Comparison of ENCODE assay signal across 20 cellular contexts in genomic region chr17:16465861-16466338, GRCh38. TPM values are rescaled to one million over a fixed set of nuclear protein-coding genes. Genes with fewer than 3 reads are reported as not detected.
DNase-seq lines count a peak whose midpoint lies in the region; ATAC-seq, FAIRE-seq and TF ChIP-seq lines count a peak whose summit lies in the region.
"Had no signal": no experiment of that assay in that cellular context is flagged by ENCODE, and none has a peak within 500 bp of the region (broad histone marks: within the 10 kb centered on the region; RNA-seq: fewer than 3 reads in every experiment).

No MANE protein-coding gene starts in this region.

- POLR2A ChIA-PET in HepG2 (lab: Yijun Ruan, JAX), result interaction anchor here (1.7 kb wide), 1 partner anchor 27 kb away, joined by 6 read pairs; no protein-coding TSS in a partner anchor

- H3K79me2 ChIP-seq in HepG2 (ENCODE audit: insufficient read depth, low read length) (no peaks in the 10 kb centered on the region), mammary epithelial cell (ENCODE audit: insufficient read depth, low read length) (no peaks in the 10 kb centered on the region)

- ATAC-seq in HepG2 (peak; percentile 7; the same call in 1 of the 3 replicates), right lobe of liver (no peak), esophagus mucosa (peak; percentile 38), mucosa of descending colon (peak; percentile 83)

- intact Hi-C loops in HepG2 (cut with micrococcal nuclease; ENCODE audit: unreplicated experiment) (loop anchor here (5.0 kb wide), 1 partner anchor 56 kb away; no protein-coding TSS in a partner anchor), right lobe of liver (cut with DNase I) (no loop called here), mucosa of descending colon (cut with DNase I, micrococcal nuclease) (no loop called here), mammary epithelial cell (cut with micrococcal nuclease) (no loop called here)

- H3K9ac ChIP-seq in HepG2 (ENCODE audit: insufficient read depth, low read depth, low read length) (no peak overlapping the region), mammary epithelial cell (ENCODE audit: insufficient read depth, low read length) (no peak overlapping the region)
- H3K9ac ChIP-seq: GM23248 had no signal

- no peak overlapping the region for H2AFZ ChIP-seq in HepG2 (ENCODE audit: low read length)
- H2AFZ ChIP-seq in mammary epithelial cell (ENCODE audit: low read depth, low read length), result no peak overlapping the region
- H2AFZ ChIP-seq: GM23248 had no signal

- TF ChIP-seq EP300 in HepG2 (IDR thresholded peaks at IDR 0.05; ENCODE audit: low read depth in 2 of 2, low read length in 2 of 2), result no peak
- no peak for TF ChIP-seq EP300 in HepG2 (CRISPR knock-in tag; IDR thresholded peaks at IDR 0.05; ENCODE audit: borderline replicate concordance)

- CTCF ChIA-PET in HepG2 (lab: Yijun Ruan, JAX; ENCODE audit: low intra/inter-chr PET ratio, low total read pairs) (no interaction called here), mammary epithelial cell (lab: Charles Lee; ENCODE audit: low non-redundant PET) (interaction anchor here (0.5 kb wide), 1 partner anchor 30 kb away, joined by 3 read pairs; no protein-coding TSS in a partner anchor)

- no peak for DNase-seq in HepG2 (ENCODE audit: low spot score)
- no peak for DNase-seq in right lobe of liver
- peak; percentile 90 to 95 (median 93) for DNase-seq in mucosa of descending colon
- no peak for DNase-seq in stimulated activated CD4-positive, alpha-beta T cell treated with anti-CD3 and anti-CD28 coated beads, Interleukin-4, amount 100 ng/mL, for 4 hours
- no peak for DNase-seq in activated gamma-delta T cell (lab: John Stamatoyannopoulos, UW)
- DNase-seq in stimulated activated CD4-positive, alpha-beta T cell treated with anti-CD3 and anti-CD28 coated beads, Interleukin-4, amount 100 ng/mL, for 1 hour, result no peak
- DNase-seq in mammary epithelial cell, result no peak
- DNase-seq: activated CD4-positive, alpha-beta T cell treated with anti-CD3 and anti-CD28 coated beads, Interleukin-2, amount 50 U/mL, for 48 hours; activated T-cell treated with anti-CD3 and anti-CD28 coated beads, Interleukin-2, amount 50 U/mL, for 24 hours; GM23248; hippocampal formation; KBM-7; NCI-H1048; NCI-H774; stimulated activated naive CD4-positive, alpha-beta T cell; T-helper 1 cell had no signal

- H3K27me3 ChIP-seq in HepG2 (ENCODE audit: control insufficient read depth in 1 of 2, insufficient read depth in 2 of 2, low read length in 2 of 2) (peaks cover 4 to 16% of the 10 kb centered on the region in 2 experiments; a peak in 3 of 5 replicates), right lobe of liver (no peaks in the 10 kb centered on the region), mammary epithelial cell (ENCODE audit: insufficient read depth, low read length) (no peaks in the 10 kb centered on the region)

- H3K4me2 ChIP-seq in HepG2 (ENCODE audit: low read depth, low read length) (no peak overlapping the region), mammary epithelial cell (ENCODE audit: insufficient read depth, low read depth, low read length) (no peak overlapping the region)

- no peak for TF ChIP-seq POLR2A in HepG2 (IDR thresholded peaks at IDR 0.05; ENCODE audit: insufficient read depth in 1 of 2, low read depth in 2 of 2, low read length in 2 of 2)
- TF ChIP-seq POLR2A in right lobe of liver (IDR thresholded peaks at IDR 0.05), result no peak

- BruUV-seq in HepG2 (replicated peaks; lab: Mats Ljungman, UMichigan), result no TSS peak
- BruUV-seq in mammary epithelial cell (replicated peaks; lab: Mats Ljungman, UMichigan), result no TSS peak

- H3K4me3 ChIP-seq in HepG2 (replicated peaks in 1 of 3; ENCODE audit: insufficient read depth in 1 of 3, low read depth in 2 of 3, low read length in 3 of 3) (no peak overlapping the region), right lobe of liver (no peak overlapping the region), mucosa of descending colon (no peak overlapping the region), mammary epithelial cell (replicated peaks in 1 of 3; ENCODE audit: insufficient read depth in 1 of 3, low read depth in 2 of 3, low read length in 3 of 3) (no peak overlapping the region)
- H3K4me3 ChIP-seq: GM23248 had no signal

- TF ChIP-seq CTCF in HepG2 (CRISPR knock-in tag; IDR thresholded peaks at IDR 0.05), result no peak
- TF ChIP-seq CTCF in right lobe of liver (IDR thresholded peaks at IDR 0.05), result no peak
- no peak for TF ChIP-seq CTCF in mucosa of descending colon (IDR thresholded peaks at IDR 0.05)
- TF ChIP-seq CTCF in mammary epithelial cell (conservative IDR thresholded peaks at IDR 0.05 in 1 of 2, IDR thresholded peaks at IDR 0.05 in 1 of 2; ENCODE audit: extremely low read depth in 1 of 2, insufficient read depth in 1 of 2, low read depth in 1 of 2, low read length in 2 of 2), result no peak

- TF ChIP-seq RAD21 in HepG2 (CRISPR knock-in tag; IDR thresholded peaks at IDR 0.05), result no peak

- H4K20me1 ChIP-seq in HepG2 (ENCODE audit: insufficient read depth, low read length) (peaks cover 2% of the 10 kb centered on the region; the same call in 1 of the 2 replicates), mammary epithelial cell (ENCODE audit: insufficient read depth, low read length) (no peaks in the 10 kb centered on the region)

- 34% methylated on average over 4 of the region's 4 CpGs for WGBS in HepG2 (ENCODE audit: low lambda C conversion rate)
- WGBS in right lobe of liver (ENCODE audit: insufficient coverage, low coverage, low lambda C conversion rate, missing lambda C conversion rate), result no CpG with 5 or more reads among the region's 4 CpGs
- WGBS in mammary epithelial cell (ENCODE audit: low coverage, missing lambda C conversion rate), result 91% methylated on average over 4 of the region's 4 CpGs

- H3K27ac ChIP-seq in HepG2 (ENCODE audit: extremely low read length, insufficient read depth, low read length) (no peak overlapping the region), right lobe of liver (no peak overlapping the region), mammary epithelial cell (ENCODE audit: insufficient read depth, low read depth, low read length) (no peak overlapping the region)
- H3K27ac ChIP-seq: C4-2B, GM23248, HL-60 had no signal

- in situ Hi-C loops in HepG2 (cut with HindIII; ENCODE audit: extremely low pct_ligation_motif_present, low pct_unique_long_range_greater_than_20kb) (no loop called here), mammary epithelial cell (cut with MboI; ENCODE audit: low sequenced_read_pairs in 2 of 2) (no loop called here)

- FAIRE-seq in HepG2 (lab: Jason Lieb, UNC), result no peak

- H3K36me3 ChIP-seq in HepG2 (replicated peaks in 1 of 2; ENCODE audit: control insufficient read depth in 1 of 2, insufficient read depth in 2 of 2, low read length in 2 of 2) (no peaks in the 10 kb centered on the region), right lobe of liver (no peaks in the 10 kb centered on the region), mucosa of descending colon (ENCODE audit: low read depth) (no peaks in the 10 kb centered on the region), mammary epithelial cell (ENCODE audit: insufficient read depth, low read length) (no peaks in the 10 kb centered on the region)

- dilution Hi-C loops in mammary epithelial cell (cut with HindIII; ENCODE audit: low sequenced_read_pairs), result no loop called here

- peaks cover 86% of the 10 kb centered on the region for H3K4me1 ChIP-seq in HepG2 (ENCODE audit: insufficient read depth, low read length)
- H3K4me1 ChIP-seq in right lobe of liver, result peaks cover 0 to 10% (median 0%) of the 10 kb centered on the region in 4 donors
- H3K4me1 ChIP-seq in mucosa of descending colon (ENCODE audit: low read depth), result peaks cover 41% of the 10 kb centered on the region
- peaks cover 10% of the 10 kb centered on the region for H3K4me1 ChIP-seq in mammary epithelial cell (ENCODE audit: insufficient read depth, low read length)

- no peaks in the 10 kb centered on the region for H3K9me3 ChIP-seq in HepG2 (ENCODE audit: low read length)
- H3K9me3 ChIP-seq in right lobe of liver, result no peaks in the 10 kb centered on the region
- no peaks in the 10 kb centered on the region for H3K9me3 ChIP-seq in mucosa of descending colon
- no peaks in the 10 kb centered on the region for H3K9me3 ChIP-seq in mammary epithelial cell (replicated peaks; ENCODE audit: insufficient read depth, low read length)

RNA-seq across cellular contexts. Expression of gene LRRC75A, which starts 26.1 kb away (rescaled TPM):
- 0.06 TPM in 1 of 2 replicates, not detected in the other for total RNA-seq in HepG2 (2016; rRNA removed; fragmentation: Illumina TruSeq; extraction: Trizol)
- not detected in 2 replicates for total RNA-seq in HepG2 (2016; cell fraction: cytosol; rRNA removed; fragmentation: Illumina TruSeq; extraction: Trizol; ENCODE audit: low read depth)
- 0.10 TPM in 1 of 2 replicates, not detected in the other for total RNA-seq in HepG2 (2016; cell fraction: insoluble cytoplasmic fraction; rRNA removed; fragmentation: Illumina TruSeq; extraction: Trizol)
- total RNA-seq in HepG2 (2016; cell fraction: membrane; rRNA removed; fragmentation: Illumina TruSeq; extraction: Trizol), result 0.15 and 0.21 TPM in 2 replicates
- not detected in 2 replicates for total RNA-seq in HepG2 (2016; cell fraction: nucleus; rRNA removed; fragmentation: Illumina TruSeq; extraction: Trizol)
- polyA plus RNA-seq in HepG2 (2011; rRNA removed), result 0.03 and 0.18 TPM in 2 replicates
- polyA plus RNA-seq in HepG2 (2011; cell fraction: cytosol; rRNA removed), result 0.04 and 0.06 TPM in 2 replicates
- polyA plus RNA-seq in HepG2 (2011; cell fraction: nucleus; rRNA removed), result 0.10 and 0.12 TPM in 2 replicates
- polyA plus RNA-seq in HepG2 (2012), result 0.64 and 0.87 TPM in 2 replicates
- not detected in 2 replicates for polyA plus RNA-seq in HepG2 (2016; cell fraction: cytosol; fragmentation: Illumina TruSeq; extraction: Trizol; ENCODE audit: low read depth)
- not detected in 2 replicates for polyA plus RNA-seq in HepG2 (2016; cell fraction: insoluble cytoplasmic fraction; fragmentation: Illumina TruSeq; extraction: Trizol; ENCODE audit: low read depth)
- polyA plus RNA-seq in HepG2 (2016; cell fraction: membrane; fragmentation: Illumina TruSeq; extraction: Trizol; ENCODE audit: low read depth), result 0.08 TPM in 1 of 2 replicates, not detected in the other
- not detected in 2 replicates for polyA plus RNA-seq in HepG2 (2016; cell fraction: nucleus; fragmentation: Illumina TruSeq; extraction: Trizol; ENCODE audit: insufficient read depth, low read depth)
- 1.6 TPM in 1 of 2 replicates, not detected in the other for polyA minus RNA-seq in HepG2 (2011; rRNA and poly(A)+ RNA removed; ENCODE audit: low replicate concordance)
- not detected in 2 replicates for polyA minus RNA-seq in HepG2 (2011; cell fraction: cytosol; rRNA and poly(A)+ RNA removed)
- polyA minus RNA-seq in HepG2 (2011; cell fraction: nucleus; rRNA and poly(A)+ RNA removed), result 0.25 TPM in 1 of 2 replicates, not detected in the other
- total RNA-seq in right lobe of liver, result under 1 TPM; 0.12 to 0.62 (median 0.22) TPM
- total RNA-seq in esophagus mucosa, result 0.08 TPM
- 10 to 100 TPM; 37.1 to 85.7 (median 52.6) TPM for total RNA-seq in mucosa of descending colon
- total RNA-seq in mammary epithelial cell, result under 1 TPM; under 0.01 to 0.16 TPM
- polyA plus RNA-seq in mammary epithelial cell, result 0.02 TPM
- polyA minus RNA-seq in mammary epithelial cell, result not detected

RNA-seq across cellular contexts. Expression of gene TRPV2, which starts 50.5 kb away (rescaled TPM):
- 7.3 and 13.6 TPM in 2 replicates for total RNA-seq in HepG2 (2016; rRNA removed; fragmentation: Illumina TruSeq; extraction: Trizol)
- 3.5 and 3.8 TPM in 2 replicates for total RNA-seq in HepG2 (2016; cell fraction: cytosol; rRNA removed; fragmentation: Illumina TruSeq; extraction: Trizol; ENCODE audit: low read depth)
- total RNA-seq in HepG2 (2016; cell fraction: insoluble cytoplasmic fraction; rRNA removed; fragmentation: Illumina TruSeq; extraction: Trizol), result 6.3 and 14.4 TPM in 2 replicates
- total RNA-seq in HepG2 (2016; cell fraction: membrane; rRNA removed; fragmentation: Illumina TruSeq; extraction: Trizol), result 3.2 and 4.6 TPM in 2 replicates
- total RNA-seq in HepG2 (2016; cell fraction: nucleus; rRNA removed; fragmentation: Illumina TruSeq; extraction: Trizol), result 9.6 and 14.3 TPM in 2 replicates
- 21.3 and 37.6 TPM in 2 replicates for polyA plus RNA-seq in HepG2 (2011; rRNA removed)
- 20.1 and 21.2 TPM in 2 replicates for polyA plus RNA-seq in HepG2 (2011; cell fraction: cytosol; rRNA removed)
- 40.8 and 61.1 TPM in 2 replicates for polyA plus RNA-seq in HepG2 (2011; cell fraction: nucleus; rRNA removed)
- polyA plus RNA-seq in HepG2 (2012), result 26.6 and 37.4 TPM in 2 replicates
- 2.0 and 2.3 TPM in 2 replicates for polyA plus RNA-seq in HepG2 (2016; cell fraction: cytosol; fragmentation: Illumina TruSeq; extraction: Trizol; ENCODE audit: low read depth)
- polyA plus RNA-seq in HepG2 (2016; cell fraction: insoluble cytoplasmic fraction; fragmentation: Illumina TruSeq; extraction: Trizol; ENCODE audit: low read depth), result 3.6 and 5.9 TPM in 2 replicates
- polyA plus RNA-seq in HepG2 (2016; cell fraction: membrane; fragmentation: Illumina TruSeq; extraction: Trizol; ENCODE audit: low read depth), result 2.2 and 2.8 TPM in 2 replicates
- polyA plus RNA-seq in HepG2 (2016; cell fraction: nucleus; fragmentation: Illumina TruSeq; extraction: Trizol; ENCODE audit: insufficient read depth, low read depth), result 14.9 and 19.2 TPM in 2 replicates
- 1.4 and 45.5 TPM in 2 replicates for polyA minus RNA-seq in HepG2 (2011; rRNA and poly(A)+ RNA removed; ENCODE audit: low replicate concordance)
- 24.7 and 31.6 TPM in 2 replicates for polyA minus RNA-seq in HepG2 (2011; cell fraction: cytosol; rRNA and poly(A)+ RNA removed)
- polyA minus RNA-seq in HepG2 (2011; cell fraction: nucleus; rRNA and poly(A)+ RNA removed), result 11.8 and 18.9 TPM in 2 replicates
- total RNA-seq in right lobe of liver, result 1 to 10 TPM; 3.3 to 8.2 (median 4.8) TPM
- 2.7 TPM for total RNA-seq in esophagus mucosa
- total RNA-seq in mucosa of descending colon, result 10 to 100 TPM in 2 of 3 donors, 1 to 10 TPM in 1; 4.8 to 15.2 (median 13.3) TPM
- total RNA-seq in mammary epithelial cell, result under 1 TPM in 1 of 2 donors, not detected in 1; 0.33 TPM
- 0.09 TPM for polyA plus RNA-seq in mammary epithelial cell
- polyA minus RNA-seq in mammary epithelial cell, result not detected
- total RNA-seq: A673 had no signal

Comparison
In these comparisons a context has a peak if more than half of its experiments do, and no peak if none do; other contexts are left out.
1. ATAC-seq: peak in HepG2 (single experiment), esophagus mucosa (single experiment) and mucosa of descending colon (single experiment); none in right lobe of liver (0 of 4).
2. DNase-seq: peak in mucosa of descending colon (3 of 3); none in HepG2 (single experiment), right lobe of liver (0 of 3), stimulated activated CD4-positive, alpha-beta T cell treated with anti-CD3 and anti-CD28 coated beads, Interleukin-4, amount 100 ng/mL, for 4 hours (0 of 2), activated gamma-delta T cell (single experiment), stimulated activated CD4-positive, alpha-beta T cell treated with anti-CD3 and anti-CD28 coated beads, Interleukin-4, amount 100 ng/mL, for 1 hour (single experiment) and mammary epithelial cell (single experiment).
3. RNA of gene LRRC75A, which starts 26.1 kb away (total RNA-seq): 37.1 to 85.7 TPM in mucosa of descending colon; 0.12 to 0.62 TPM in right lobe of liver, under 0.01 to 0.16 TPM in mammary epithelial cell, 0.08 TPM in esophagus mucosa (single experiment) and 0.06 to 0.21 TPM in HepG2; every median in the first group is over 10 times any median in the second.